Comparison of ENCODE assay signal across 12 cellular contexts in genomic region chr7:92723978-92724377, GRCh38.
DNase-seq lines count a peak whose midpoint lies in the region; ATAC-seq and TF ChIP-seq lines count a peak whose summit lies in the region.
"Had no signal": no experiment of that assay in that cellular context is flagged by ENCODE, and none has a peak within 500 bp of the region (broad histone marks: within the 10 kb centered on the region; RNA-seq: fewer than 3 reads in every experiment).

No MANE protein-coding gene starts in this region.

- TF ChIP-seq CTCF in fibroblast of pulmonary artery (IDR thresholded peaks at IDR 0.05; ENCODE audit: low read length, missing control alignments) (no peak), mucosa of descending colon (IDR thresholded peaks at IDR 0.05) (no peak), colonic mucosa (IDR thresholded peaks at IDR 0.05) (no peak)

- peak overlapping the region; percentile 72 for H3K27ac ChIP-seq in ACC112 (ENCODE audit: low read depth, low read length)
- H3K27ac ChIP-seq in colonic mucosa: no peak overlapping the region

- no peak overlapping the region for H2AFZ ChIP-seq in ACC112 (ENCODE audit: low read length, unreplicated experiment)

- H3K27me3 ChIP-seq in ACC112 (ENCODE audit: insufficient read depth, low read length) (no peaks in the 10 kb centered on the region), colonic mucosa (no peaks in the 10 kb centered on the region)

- no peak overlapping the region for H3K4me3 ChIP-seq in ACC112 (ENCODE audit: low read depth, low read length)
- H3K4me3 ChIP-seq in fibroblast of pulmonary artery (replicated peaks; ENCODE audit: low read depth, low read length): no peak overlapping the region
- H3K4me3 ChIP-seq in mucosa of descending colon: no peak overlapping the region
- no peak overlapping the region for H3K4me3 ChIP-seq in colonic mucosa

- H3K9me3 ChIP-seq in mucosa of descending colon: no peaks in the 10 kb centered on the region
- no peaks in the 10 kb centered on the region for H3K9me3 ChIP-seq in colonic mucosa

- peak; percentile 34 for ATAC-seq in mucosa of descending colon
- no peak for ATAC-seq in HG03354 (IDR thresholded peaks at IDR 0.05; ENCODE audit: poor library complexity, severe bottlenecking, unreplicated experiment)
- ATAC-seq: stimulated activated memory B cell treated with anti-CD40 and anti-IgM and Interleukin-4, amounts not matched to agents 10 μg/mL and 1 μg/mL and 100 μg/mL, for 72 hours had no signal

- H3K36me3 ChIP-seq in ACC112 (ENCODE audit: insufficient read depth, low read length): peaks cover 14% of the 10 kb centered on the region
- H3K36me3 ChIP-seq in mucosa of descending colon (ENCODE audit: low read depth): no peaks in the 10 kb centered on the region
- H3K36me3 ChIP-seq in colonic mucosa: no peaks in the 10 kb centered on the region

- H3K9ac ChIP-seq in colonic mucosa (ENCODE audit: low read depth in 2 of 2, low read length in 2 of 2): no peak overlapping the region

- DNase-seq in MV-4-11 (lab: John Stamatoyannopoulos, UW) (peak; percentile 53), fibroblast of pulmonary artery (ENCODE audit: low read depth) (peak; percentile 37), mucosa of descending colon (no peak), amniotic stem cell (lab: John Stamatoyannopoulos, UW) (no peak), NCI-H69 (lab: John Stamatoyannopoulos, UW) (no peak), colonic mucosa (no peak)
- DNase-seq: activated B cell treated with CpG ODN at 0.5 μM for 24 hours, NCI-H187, small intestine had no signal

- intact Hi-C loops in mucosa of descending colon (cut with DNase I, micrococcal nuclease): no loop called here
- intact Hi-C loops in colonic mucosa (cut with DNase I): no loop called here

- H3K79me2 ChIP-seq in ACC112 (ENCODE audit: control insufficient read depth, insufficient read depth, low read length, unreplicated experiment): peaks cover 59% of the 10 kb centered on the region

- H3K4me1 ChIP-seq in ACC112 (ENCODE audit: control insufficient read depth, insufficient read depth, low read length, unreplicated experiment) (peaks cover 43% of the 10 kb centered on the region), mucosa of descending colon (ENCODE audit: low read depth) (no peaks in the 10 kb centered on the region), colonic mucosa (peaks cover 2% of the 10 kb centered on the region)

Comparison
In these comparisons a context has a peak if more than half of its experiments do, and no peak if none do; other contexts are left out.
1. DNase-seq: peak in MV-4-11 (single experiment) and fibroblast of pulmonary artery (single experiment); none in mucosa of descending colon (0 of 3), amniotic stem cell (single experiment), NCI-H69 (single experiment) and colonic mucosa (single experiment).